ENCODE assay signal across 10 cellular contexts in the genomic region with DNA sequence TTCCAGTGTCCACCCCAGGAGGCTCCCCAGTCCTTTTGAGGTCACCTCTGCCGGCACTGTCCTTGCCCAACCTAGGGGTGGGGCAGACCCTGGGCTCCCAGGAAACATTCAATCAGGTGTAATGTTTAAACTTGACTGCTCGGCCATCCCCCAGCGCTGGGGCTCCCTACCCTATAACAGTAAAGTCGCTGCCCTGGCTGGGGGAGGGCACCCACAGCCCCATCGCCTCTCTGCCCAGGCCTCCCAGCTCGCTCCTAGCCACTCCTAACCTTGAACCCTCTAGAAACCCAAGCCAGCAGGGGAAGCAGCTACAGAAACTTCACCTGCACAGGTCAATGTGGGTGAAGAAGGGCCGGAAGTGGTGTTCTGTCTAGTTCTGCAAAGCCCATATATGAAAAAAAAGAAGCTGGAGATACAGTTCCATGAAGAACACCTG. TPM values are rescaled to one million over a fixed set of nuclear protein-coding genes. Genes with fewer than 3 reads are reported as not detected.
A peak's percentile ranks its signal among the peaks of the same experiment; 100 is the strongest.
DNase-seq lines count a peak whose midpoint lies in the region; ATAC-seq and TF ChIP-seq lines count a peak whose summit lies in the region.
"Had no signal": no experiment of that assay in that cellular context is flagged by ENCODE, and none has a peak within 500 bp of the region (broad histone marks: within the 10 kb centered on the region; RNA-seq: fewer than 3 reads in every experiment).

No MANE protein-coding gene starts in this region.

- H4K20me1 ChIP-seq in PC-3 (ENCODE audit: low read length): no peaks in the 10 kb centered on the region

- H3K9me3 Mint-ChIP-seq in CD4-positive, alpha-beta memory T cell: peaks cover 0 to 2% (median 0%) of the 10 kb centered on the region in 8 donors
- no peaks in the 10 kb centered on the region for H3K9me3 Mint-ChIP-seq in endodermal cell
- H3K9me3 Mint-ChIP-seq: HFFc6 had no signal

- no peaks in the 10 kb centered on the region for H3F3A ChIP-seq in PC-3 (ENCODE audit: low read length, unreplicated experiment)

- peaks cover 0 to 15% (median 7%) of the 10 kb centered on the region in 4 donors for H3K4me1 Mint-ChIP-seq in CD4-positive, alpha-beta memory T cell
- H3K4me1 Mint-ChIP-seq in endodermal cell: peaks cover 17% of the 10 kb centered on the region

- H3K9ac ChIP-seq in PC-3 (ENCODE audit: low read length) (no peak overlapping the region), endodermal cell (ENCODE audit: extremely low read depth, low read length, poor library complexity, severe bottlenecking) (no peak overlapping the region)

- no peak for ATAC-seq in PC-3
- ATAC-seq in GM21360 (IDR thresholded peaks at IDR 0.05; ENCODE audit: unreplicated experiment): no peak
- ATAC-seq in HG03196 (IDR thresholded peaks at IDR 0.05; ENCODE audit: unreplicated experiment): no peak

- peak overlapping the region; percentile 98 for H3K4me2 ChIP-seq in PC-3 (ENCODE audit: low read length)

- intact Hi-C loops in CD4-positive, alpha-beta memory T cell (cut with micrococcal nuclease): no loop called here
- intact Hi-C loops in PC-3 (cut with micrococcal nuclease): no loop called here
- intact Hi-C loops in posterior vena cava (cut with DNase I): no loop called here

- no peaks in the 10 kb centered on the region for H3K79me2 ChIP-seq in PC-3 (ENCODE audit: low read length)

- peaks cover 4 to 33% of the 10 kb centered on the region in 2 donors for H3K27me3 Mint-ChIP-seq in CD4-positive, alpha-beta memory T cell
- peaks cover 27% of the 10 kb centered on the region for H3K27me3 Mint-ChIP-seq in endodermal cell (ENCODE audit: insufficient read depth)

- no peaks in the 10 kb centered on the region for H3K27me3 ChIP-seq in CD4-positive, alpha-beta memory T cell (ENCODE audit: insufficient read depth, low read length)
- H3K27me3 ChIP-seq in PC-3 (ENCODE audit: low read length): no peaks in the 10 kb centered on the region
- H3K27me3 ChIP-seq in endodermal cell (ENCODE audit: control insufficient read depth, insufficient read depth, low read length, poor library complexity, severe bottlenecking): peaks cover 25% of the 10 kb centered on the region

- CTCF ChIA-PET in CD4-positive, alpha-beta memory T cell (lab: Charles Lee; ENCODE audit: partially characterized antibody): no interaction called here
- CTCF ChIA-PET in PC-3 (lab: Charles Lee): no interaction called here

- POLR2A ChIA-PET in CD4-positive, alpha-beta memory T cell (lab: Charles Lee; ENCODE audit: partially characterized antibody): interaction anchor here (1.0 kb wide), 1 partner anchor 146 kb away, joined by 3 read pairs; no protein-coding TSS in a partner anchor
- POLR2A ChIA-PET in PC-3 (lab: Charles Lee; ENCODE audit: unreplicated experiment): no interaction called here

- H2AFZ ChIP-seq in PC-3 (ENCODE audit: low read length): no peak overlapping the region

- no peak overlapping the region for H3K27ac ChIP-seq in CD4-positive, alpha-beta memory T cell (ENCODE audit: low read depth, low read length)
- H3K27ac ChIP-seq in PC-3 (ENCODE audit: low read length) (no peak overlapping the region), endodermal cell (ENCODE audit: low read depth, low read length) (no peak overlapping the region)

- no TSS peak for BruUV-seq in PC-3 (replicated peaks; lab: Mats Ljungman, UMichigan)

- no peaks in the 10 kb centered on the region for H3K9me2 ChIP-seq in PC-3 (replicated peaks; ENCODE audit: low read length)

- peak overlapping the region in 1 of 7 donors; percentile 39 for H3K27ac Mint-ChIP-seq in CD4-positive, alpha-beta memory T cell
- H3K27ac Mint-ChIP-seq in endodermal cell: no peak overlapping the region
- H3K27ac Mint-ChIP-seq: HFFc6 had no signal

- WGBS in endodermal cell (ENCODE audit: insufficient coverage in 1 of 2, insufficient read length in 1 of 2), 2 experiments: 80 to 83% methylated on average over 2 to 7 of the region's 7 CpGs

- no peaks in the 10 kb centered on the region for H3K9me3 ChIP-seq in CD4-positive, alpha-beta memory T cell (ENCODE audit: control insufficient read depth in 1 of 2, low read length in 2 of 2)
- H3K9me3 ChIP-seq in PC-3 (ENCODE audit: low read length) (no peaks in the 10 kb centered on the region), endodermal cell (ENCODE audit: control insufficient read depth, low read length) (no peaks in the 10 kb centered on the region)

- no peak for DNase-seq in CD4-positive, alpha-beta memory T cell
- DNase-seq in PC-3: no peak
- DNase-seq in endodermal cell: no peak
- peak; percentile 70 for DNase-seq in posterior vena cava (ENCODE audit: low spot score)
- DNase-seq in Ammon's horn (ENCODE audit: low spot score): no peak
- DNase-seq in DMS 273 treated with DMSO at 0.1 percent for 48 hours (lab: John Stamatoyannopoulos, UW): no peak
- DNase-seq: GDM1, HFFc6 had no signal

- peaks cover 11% of the 10 kb centered on the region for H3K4me1 ChIP-seq in CD4-positive, alpha-beta memory T cell (ENCODE audit: insufficient read depth, low read length)
- H3K4me1 ChIP-seq in PC-3 (ENCODE audit: insufficient read depth, low read length) (peaks cover 23% of the 10 kb centered on the region), endodermal cell (ENCODE audit: control insufficient read depth, insufficient read depth, low read length) (no peaks in the 10 kb centered on the region)

- TF ChIP-seq CTCF in PC-3 (conservative IDR thresholded peaks at IDR 0.05; ENCODE audit: low read depth, low read length): no peak
- no peak for TF ChIP-seq CTCF in endodermal cell (conservative IDR thresholded peaks at IDR 0.05)

- peak overlapping the region; percentile 73 to 88 (median 82) for H3K4me3 Mint-ChIP-seq in CD4-positive, alpha-beta memory T cell
- peak overlapping the region; percentile 74 for H3K4me3 Mint-ChIP-seq in endodermal cell
- H3K4me3 Mint-ChIP-seq: HFFc6 had no signal

- H3K4me3 ChIP-seq in CD4-positive, alpha-beta memory T cell (ENCODE audit: low read length in 2 of 2): no peak overlapping the region
- H3K4me3 ChIP-seq in PC-3 (ENCODE audit: low read length) (peak overlapping the region; percentile 86; the same call in 1 of the 2 replicates), endodermal cell (ENCODE audit: low read length) (peak overlapping the region; percentile 77)

- no peaks in the 10 kb centered on the region for H3K36me3 ChIP-seq in CD4-positive, alpha-beta memory T cell (ENCODE audit: insufficient read depth, low read length)
- no peaks in the 10 kb centered on the region for H3K36me3 ChIP-seq in PC-3 (ENCODE audit: low read depth, low read length)
- no peaks in the 10 kb centered on the region for H3K36me3 ChIP-seq in endodermal cell (ENCODE audit: control insufficient read depth, insufficient read depth, low read length)

- no peaks in the 10 kb centered on the region for H3K36me3 Mint-ChIP-seq in CD4-positive, alpha-beta memory T cell
- no peaks in the 10 kb centered on the region for H3K36me3 Mint-ChIP-seq in endodermal cell (ENCODE audit: low read depth)

RNA-seq across cellular contexts. Expression of gene CLMN, which starts 1.3 kb away (rescaled TPM):
- under 1 TPM; 0.22 to 0.70 TPM for total RNA-seq in CD4-positive, alpha-beta memory T cell
- polyA plus RNA-seq in CD4-positive, alpha-beta memory T cell: under 1 TPM in 1 of 2 donors, not detected in 1; 0.65 TPM
- 3.5 and 3.7 TPM in 2 replicates for total RNA-seq in PC-3 (2014; rRNA removed)
- 10 to 100 TPM in 1 of 2 donors, 1 to 10 TPM in 1; 9.5 to 11.7 TPM for total RNA-seq in endodermal cell
- polyA plus RNA-seq in endodermal cell (2013, experiment 1 of 2): 9.5 TPM
- 8.2 TPM for polyA plus RNA-seq in endodermal cell (2013, experiment 2 of 2)
- total RNA-seq in posterior vena cava: 10 to 100 TPM in 1 of 2 donors, 1 to 10 TPM in 1; 9.4 to 11.1 TPM

Comparison
In these comparisons a context has a peak if more than half of its experiments do, and no peak if none do; other contexts are left out.
1. H3K4me3 ChIP-seq: peak in PC-3 (single experiment) and endodermal cell (single experiment); none in CD4-positive, alpha-beta memory T cell (0 of 2).